13 cellular contexts compared by ENCODE assay signal in the genomic region with DNA sequence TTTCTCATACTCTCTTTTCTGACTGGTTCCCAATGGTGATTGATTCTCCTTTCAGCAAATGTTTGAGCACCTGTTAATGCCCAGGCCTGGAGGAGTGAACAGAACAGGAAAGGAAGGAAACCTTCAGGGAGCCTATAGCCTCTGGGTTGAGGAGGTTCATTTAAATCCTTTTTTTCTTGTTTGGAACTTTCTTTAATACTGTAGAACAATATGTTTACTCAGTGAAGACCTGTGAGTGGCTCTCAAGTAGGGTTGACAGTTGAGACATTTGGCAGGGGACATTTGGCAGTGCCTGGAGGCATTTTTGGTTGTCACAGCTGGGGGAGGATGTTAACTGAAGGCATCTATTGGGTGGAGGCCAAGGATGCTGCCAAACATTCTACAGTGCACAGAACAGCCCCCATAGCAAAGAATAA. TPM values are rescaled to one million over a fixed set of nuclear protein-coding genes. Genes with fewer than 3 reads are reported as not detected.
DNase-seq lines count a peak whose midpoint lies in the region; ATAC-seq and TF ChIP-seq lines count a peak whose summit lies in the region.
"Had no signal": no experiment of that assay in that cellular context is flagged by ENCODE, and none has a peak within 500 bp of the region (broad histone marks: within the 10 kb centered on the region; RNA-seq: fewer than 3 reads in every experiment).

No MANE protein-coding gene starts in this region.

- no peaks in the 10 kb centered on the region for H3K9me2 ChIP-seq in SK-N-SH

- intact Hi-C loops in colonic mucosa (cut with DNase I): no loop called here
- intact Hi-C loops in gastrocnemius medialis (cut with DNase I; ENCODE audit: low total_unique reads): no loop called here
- intact Hi-C loops in CD8-positive, alpha-beta T cell (cut with DNase I, micrococcal nuclease): loop anchor here in 1 of 2 experiments (10.0 kb wide), 3 partner anchors 325 to 1165 kb away; a partner anchor contains a TSS

- H3K4me1 ChIP-seq in SK-N-SH (ENCODE audit: control insufficient read depth in 1 of 2, insufficient read depth in 2 of 2, low read depth in 1 of 2, low read length in 1 of 2): peaks cover 11% of the 10 kb centered on the region in 2 experiments; a peak in 3 of 4 replicates
- H3K4me1 ChIP-seq in colonic mucosa: peaks cover 39% of the 10 kb centered on the region
- peaks cover 72 to 76% of the 10 kb centered on the region in 2 donors for H3K4me1 ChIP-seq in gastrocnemius medialis
- H3K4me1 ChIP-seq in CD8-positive, alpha-beta T cell (ENCODE audit: insufficient read depth, low read length): peaks cover 22% of the 10 kb centered on the region

- peaks cover 26% of the 10 kb centered on the region for H3K36me3 Mint-ChIP-seq in CD8-positive, alpha-beta T cell

- H3K36me3 ChIP-seq in SK-N-SH (replicated peaks in 1 of 2; ENCODE audit: control insufficient read depth in 1 of 2, insufficient read depth in 2 of 2, low read length in 1 of 2) (peaks cover 0 to 8% of the 10 kb centered on the region in 2 experiments), colonic mucosa (no peaks in the 10 kb centered on the region), gastrocnemius medialis (no peaks in the 10 kb centered on the region)
- H3K36me3 ChIP-seq in CD8-positive, alpha-beta T cell (ENCODE audit: insufficient read depth, low read length): no peaks in the 10 kb centered on the region

- no peaks in the 10 kb centered on the region for H3K9me3 Mint-ChIP-seq in CD8-positive, alpha-beta T cell

- H3K9ac ChIP-seq in SK-N-SH: no peak overlapping the region
- no peak overlapping the region for H3K9ac ChIP-seq in colonic mucosa (ENCODE audit: low read depth in 2 of 2, low read length in 2 of 2)

- H3F3A ChIP-seq in SK-N-SH (replicated peaks; ENCODE audit: insufficient read depth): no peaks in the 10 kb centered on the region

- in situ Hi-C loops in gastrocnemius medialis (cut with MboI; ENCODE audit: low sequenced_read_pairs in 4 of 4): loop anchor here (5.0 to 25.0 kb wide), 4 partner anchors 103 to 347 kb away; no protein-coding TSS in a partner anchor

- POLR2A ChIA-PET in SK-N-SH (lab: Yijun Ruan, JAX): no interaction called here
- POLR2A ChIA-PET in CD8-positive, alpha-beta T cell (lab: Charles Lee): no interaction called here

- peaks cover 73% of the 10 kb centered on the region for H4K20me1 ChIP-seq in SK-N-SH (ENCODE audit: insufficient read depth)

- no peak overlapping the region for H2AFZ ChIP-seq in SK-N-SH (ENCODE audit: low read depth)

- CTCF ChIA-PET in SK-N-SH (lab: Yijun Ruan, JAX): no interaction called here
- CTCF ChIA-PET in CD8-positive, alpha-beta T cell (lab: Charles Lee): no interaction called here

- DNase-seq in SK-N-SH: no peak
- peak; percentile 41 for DNase-seq in NCI-H2029 treated with DMSO at 0.1 percent for 48 hours (lab: John Stamatoyannopoulos, UW)
- no peak for DNase-seq in colonic mucosa
- no peak for DNase-seq in gastrocnemius medialis
- no peak for DNase-seq in NCI-H1417 treated with DMSO at 0.1 percent for 48 hours (lab: John Stamatoyannopoulos, UW)
- DNase-seq in CD8-positive, alpha-beta T cell: no peak
- DNase-seq: activated CD4-positive, CD25-positive, alpha-beta regulatory T cell treated with anti-CD3 and anti-CD28 coated beads, Interleukin-2, amount 50 U/mL, for 72 hours; effector CD8-positive, alpha-beta T cell; NCI-H2227 treated with DMSO at 0.1 percent for 48 hours; SW 1271 had no signal

- no peaks in the 10 kb centered on the region for H3K27me3 ChIP-seq in SK-N-SH (ENCODE audit: insufficient read depth)
- no peaks in the 10 kb centered on the region for H3K27me3 ChIP-seq in colonic mucosa
- no peaks in the 10 kb centered on the region for H3K27me3 ChIP-seq in gastrocnemius medialis
- H3K27me3 ChIP-seq in CD8-positive, alpha-beta T cell (ENCODE audit: insufficient read depth, low read length): no peaks in the 10 kb centered on the region

- H3K27ac Mint-ChIP-seq in CD8-positive, alpha-beta T cell: no peak overlapping the region

- TF ChIP-seq RAD21 in SK-N-SH (IDR thresholded peaks at IDR 0.05; ENCODE audit: low read length): no peak

- TF ChIP-seq POLR2A in gastrocnemius medialis (IDR thresholded peaks at IDR 0.05): no peak

- H3K27ac ChIP-seq in SK-N-SH (ENCODE audit: low read depth in 2 of 2, low read length in 1 of 2) (no peak overlapping the region), colonic mucosa (peak overlapping the region; percentile 70), gastrocnemius medialis (peak overlapping the region in 3 of 4 donors; percentile 39 to 44 (median 41))
- no peak overlapping the region for H3K27ac ChIP-seq in CD8-positive, alpha-beta T cell (ENCODE audit: low read depth, low read length)

- TF ChIP-seq EP300 in SK-N-SH (IDR thresholded peaks at IDR 0.05; ENCODE audit: borderline replicate concordance in 1 of 2, low read depth in 1 of 2, low read length in 1 of 2): no peak

- H3K4me3 Mint-ChIP-seq in CD8-positive, alpha-beta T cell: no peak overlapping the region

- peak; percentile 25; the same call in 2 of the 3 replicates for ATAC-seq in SK-N-SH treated with all-trans-retinoic acid at 6 μM for 48 hours
- no peak for ATAC-seq in gastrocnemius medialis
- no peak for ATAC-seq in HG03432 (IDR thresholded peaks at IDR 0.05; ENCODE audit: unreplicated experiment)
- ATAC-seq in CD8-positive, alpha-beta T cell: no peak
- ATAC-seq: HCT116 had no signal

- TF ChIP-seq CTCF in SK-N-SH (IDR thresholded peaks at IDR 0.05) (no peak), colonic mucosa (IDR thresholded peaks at IDR 0.05) (no peak), gastrocnemius medialis (IDR thresholded peaks at IDR 0.05 in 4 of 5, conservative IDR thresholded peaks at IDR 0.05 in 1 of 5) (no peak)
- no peak for TF ChIP-seq CTCF in CD8-positive, alpha-beta T cell (IDR thresholded peaks at IDR 0.05)

- no peak overlapping the region for H3K4me2 ChIP-seq in SK-N-SH

- H3K4me3 ChIP-seq in SK-N-SH (ENCODE audit: low read depth in 2 of 2, low read length in 1 of 2): no peak overlapping the region
- no peak overlapping the region for H3K4me3 ChIP-seq in colonic mucosa
- no peak overlapping the region for H3K4me3 ChIP-seq in gastrocnemius medialis
- no peak overlapping the region for H3K4me3 ChIP-seq in CD8-positive, alpha-beta T cell (ENCODE audit: low read depth, low read length)

- H3K9me3 ChIP-seq in SK-N-SH: no peaks in the 10 kb centered on the region
- no peaks in the 10 kb centered on the region for H3K9me3 ChIP-seq in colonic mucosa
- H3K9me3 ChIP-seq in gastrocnemius medialis: no peaks in the 10 kb centered on the region
- H3K9me3 ChIP-seq in CD8-positive, alpha-beta T cell (ENCODE audit: low read length): no peaks in the 10 kb centered on the region

- H3K27me3 Mint-ChIP-seq in CD8-positive, alpha-beta T cell (ENCODE audit: low read depth): no peaks in the 10 kb centered on the region

- peaks cover 100% of the 10 kb centered on the region for H3K79me2 ChIP-seq in SK-N-SH (ENCODE audit: insufficient read depth)

- peaks cover 85% of the 10 kb centered on the region for H3K4me1 Mint-ChIP-seq in CD8-positive, alpha-beta T cell (ENCODE audit: low read depth)

TF ChIP-seq in SK-N-SH treated with all-trans-retinoic acid at 6 μM for 48 hours, 23 proteins besides CTCF, POLR2A, EP300 and RAD21 (continues in another document):
- TF ChIP-seq ZNF565 (CRISPR knock-in tag; conservative IDR thresholded peaks at IDR 0.05; ENCODE audit: low read depth) (no peak), ZNF70 (CRISPR knock-in tag; IDR thresholded peaks at IDR 0.05) (no peak), BACH2 (CRISPR knock-in tag; IDR thresholded peaks at IDR 0.05; ENCODE audit: borderline replicate concordance) (no peak), TOX (CRISPR knock-in tag; IDR thresholded peaks at IDR 0.05; ENCODE audit: borderline replicate concordance) (no peak)
- TF ChIP-seq, protein P1, sequence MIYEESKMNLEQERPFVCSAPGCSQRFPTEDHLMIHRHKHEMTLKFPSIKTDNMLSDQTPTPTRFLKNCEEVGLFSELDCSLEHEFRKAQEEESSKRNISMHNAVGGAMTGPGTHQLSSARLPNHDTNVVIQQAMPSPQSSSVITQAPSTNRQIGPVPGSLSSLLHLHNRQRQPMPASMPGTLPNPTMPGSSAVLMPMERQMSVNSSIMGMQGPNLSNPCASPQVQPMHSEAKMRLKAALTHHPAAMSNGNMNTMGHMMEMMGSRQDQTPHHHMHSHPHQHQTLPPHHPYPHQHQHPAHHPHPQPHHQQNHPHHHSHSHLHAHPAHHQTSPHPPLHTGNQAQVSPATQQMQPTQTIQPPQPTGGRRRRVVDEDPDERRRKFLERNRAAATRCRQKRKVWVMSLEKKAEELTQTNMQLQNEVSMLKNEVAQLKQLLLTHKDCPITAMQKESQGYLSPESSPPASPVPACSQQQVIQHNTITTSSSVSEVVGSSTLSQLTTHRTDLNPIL (CRISPR knock-in tag; IDR thresholded peaks at IDR 0.05; ENCODE audit: low read depth): no peak

TF ChIP-seq in SK-N-SH, 30 proteins besides CTCF, POLR2A, EP300 and RAD21 (continues in another document):
- TF ChIP-seq TEAD4 (IDR thresholded peaks at IDR 0.05; ENCODE audit: borderline replicate concordance, insufficient read depth) (no peak), FOXM1 (IDR thresholded peaks at IDR 0.05; ENCODE audit: low read depth) (no peak), NFIC (IDR thresholded peaks at IDR 0.05; ENCODE audit: borderline replicate concordance) (no peak), FOSL2 (IDR thresholded peaks at IDR 0.05; ENCODE audit: borderline replicate concordance, low read depth) (no peak)
- TF ChIP-seq, protein P2, sequence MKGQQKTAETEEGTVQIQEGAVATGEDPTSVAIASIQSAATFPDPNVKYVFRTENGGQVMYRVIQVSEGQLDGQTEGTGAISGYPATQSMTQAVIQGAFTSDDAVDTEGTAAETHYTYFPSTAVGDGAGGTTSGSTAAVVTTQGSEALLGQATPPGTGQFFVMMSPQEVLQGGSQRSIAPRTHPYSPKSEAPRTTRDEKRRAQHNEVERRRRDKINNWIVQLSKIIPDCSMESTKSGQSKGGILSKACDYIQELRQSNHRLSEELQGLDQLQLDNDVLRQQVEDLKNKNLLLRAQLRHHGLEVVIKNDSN (IDR thresholded peaks at IDR 0.05; ENCODE audit: borderline replicate concordance, low read depth): no peak

RNA-seq across cellular contexts. Expression of a gene that starts 6.1 kb away (rescaled TPM):
- 30.1 and 33.3 TPM in 2 replicates for polyA plus RNA-seq in SK-N-SH (2012; rRNA removed)
- 35.4 and 37.5 TPM in 2 replicates for polyA plus RNA-seq in SK-N-SH (2012; cell fraction: cytosol; rRNA removed)
- polyA plus RNA-seq in SK-N-SH (2012; cell fraction: nucleus; rRNA removed): 19.4 and 21.9 TPM in 2 replicates
- total RNA-seq in colonic mucosa (10 to 100 TPM; 56.5 to 67.1 TPM), gastrocnemius medialis (10 to 100 TPM; 22.8 to 49.5 (median 32.4) TPM)
- total RNA-seq in CD8-positive, alpha-beta T cell: 10 to 100 TPM; 40.3 to 40.7 TPM

RNA-seq across cellular contexts. Expression of a gene that starts 8.0 kb away (rescaled TPM):
- polyA plus RNA-seq in SK-N-SH (2012; rRNA removed): 50.0 and 58.6 TPM in 2 replicates
- 46.8 and 59.3 TPM in 2 replicates for polyA plus RNA-seq in SK-N-SH (2012; cell fraction: cytosol; rRNA removed)
- polyA plus RNA-seq in SK-N-SH (2012; cell fraction: nucleus; rRNA removed): 45.9 and 55.1 TPM in 2 replicates
- total RNA-seq in colonic mucosa: 100 to 1,000 TPM; 246 to 264 TPM
- total RNA-seq in gastrocnemius medialis: 10 to 100 TPM; 44.4 to 94.7 (median 72.3) TPM
- 10 to 100 TPM; 39.4 to 39.7 TPM for total RNA-seq in CD8-positive, alpha-beta T cell

Comparison
In these comparisons a context has a peak if more than half of its experiments do, and no peak if none do; other contexts are left out.
1. H3K27ac ChIP-seq: peak in colonic mucosa (single experiment) and gastrocnemius medialis (3 of 4); none in SK-N-SH (0 of 2) and CD8-positive, alpha-beta T cell (single experiment).